Comparison of ENCODE assay signal across 8 cellular contexts in the genomic region with DNA sequence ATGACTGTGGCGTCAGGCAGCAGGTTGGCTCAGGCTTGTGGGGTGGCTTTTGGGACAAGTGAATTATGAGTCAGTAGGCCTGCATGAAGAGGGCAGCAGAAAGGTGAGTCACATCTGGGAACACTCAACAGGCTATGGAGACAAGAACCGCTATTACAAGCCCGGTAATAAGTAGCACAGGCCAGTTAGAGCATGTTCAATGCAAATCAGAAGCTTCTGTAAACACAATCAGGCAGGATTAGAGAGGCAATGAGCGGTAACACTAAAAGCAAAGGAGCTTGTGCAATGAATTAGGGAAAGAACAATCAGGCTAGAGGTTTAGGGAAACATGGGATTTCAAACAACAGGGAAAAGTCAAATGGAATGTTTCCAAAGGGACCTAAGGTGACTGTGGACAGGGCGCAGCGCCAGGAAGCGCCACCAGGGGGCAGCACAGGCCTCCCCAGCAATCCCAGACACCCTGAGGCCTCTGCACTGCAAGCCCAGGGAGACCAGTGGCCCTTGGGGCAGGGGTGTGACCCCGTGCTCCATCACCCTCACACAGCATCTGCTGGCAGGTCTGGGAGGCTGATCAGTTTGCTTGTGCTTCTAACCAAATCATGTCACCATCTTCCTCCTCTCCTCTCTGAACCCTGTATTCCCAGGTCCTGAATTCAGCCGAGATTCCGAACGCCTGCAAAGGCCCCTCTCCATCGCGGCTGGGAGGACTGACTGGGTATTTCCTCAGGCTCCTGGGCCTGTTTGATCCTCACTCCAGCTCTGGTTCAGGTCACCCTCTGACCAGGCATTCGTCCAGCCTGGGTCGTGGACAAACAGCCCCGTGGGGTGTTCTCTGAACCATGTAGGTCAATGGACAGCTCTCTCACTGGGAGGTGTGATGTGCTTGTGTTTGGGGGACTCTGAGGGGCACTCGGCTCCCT. TPM values are rescaled to one million over a fixed set of nuclear protein-coding genes. Genes with fewer than 3 reads are reported as not detected.
A peak's percentile ranks its signal among the peaks of the same experiment; 100 is the strongest.
DNase-seq lines count a peak whose midpoint lies in the region; ATAC-seq and TF ChIP-seq lines count a peak whose summit lies in the region.

No MANE protein-coding gene starts in this region.

- no peak overlapping the region for H2BK15ac ChIP-seq in mesendoderm (replicated peaks; ENCODE audit: low read depth)

- TF ChIP-seq CTCF in activated CD8-positive, alpha-beta T cell treated with anti-CD3 and anti-CD28 coated beads for 36 hours (IDR thresholded peaks at IDR 0.05) = peak; percentile 98

- H2BK120ac ChIP-seq in mesendoderm (ENCODE audit: low read depth, low read length) = no peak overlapping the region

- POLR2A ChIA-PET in activated CD8-positive, alpha-beta T cell treated with anti-CD3 and anti-CD28 coated beads for 36 hours (lab: Charles Lee) = no interaction called here

- H3K4me1 Mint-ChIP-seq in activated CD8-positive, alpha-beta T cell treated with anti-CD3 and anti-CD28 coated beads for 36 hours (ENCODE audit: low read depth) = peaks cover 9% of the 10 kb centered on the region

- no peak overlapping the region for H3K27ac ChIP-seq in mesendoderm (ENCODE audit: low read depth, low read length)

- no peaks in the 10 kb centered on the region for H3K36me3 Mint-ChIP-seq in activated CD8-positive, alpha-beta T cell treated with anti-CD3 and anti-CD28 coated beads for 36 hours (ENCODE audit: low read depth)

- no peaks in the 10 kb centered on the region for H3K79me1 ChIP-seq in mesendoderm (ENCODE audit: low read length)

- H3K9ac ChIP-seq in endocrine pancreas (ENCODE audit: control insufficient read depth, insufficient read depth, low read length) = peak overlapping the region; percentile 19
- no peak overlapping the region for H3K9ac ChIP-seq in mesendoderm (ENCODE audit: low read length)

- no peak overlapping the region for H3K56ac ChIP-seq in mesendoderm (ENCODE audit: low read length)

- no peaks in the 10 kb centered on the region for H3K9me3 Mint-ChIP-seq in activated CD8-positive, alpha-beta T cell treated with anti-CD3 and anti-CD28 coated beads for 36 hours

- no peak overlapping the region for H3K4ac ChIP-seq in mesendoderm (ENCODE audit: low read depth, low read length)

- H3K4me2 ChIP-seq in mesendoderm (ENCODE audit: low read length) = no peak overlapping the region

- H4K5ac ChIP-seq in mesendoderm (ENCODE audit: low read length) = no peak overlapping the region

- H2AK5ac ChIP-seq in mesendoderm (ENCODE audit: low read length) = no peak overlapping the region

- H4K8ac ChIP-seq in mesendoderm (ENCODE audit: low read depth, low read length) = no peak overlapping the region

- no peak overlapping the region for H3K4me3 ChIP-seq in endocrine pancreas (ENCODE audit: control insufficient read depth, insufficient read depth, low read length)
- no peak overlapping the region for H3K4me3 ChIP-seq in mesendoderm (ENCODE audit: low read length)

- H3K4me1 ChIP-seq in endocrine pancreas (ENCODE audit: control insufficient read depth, insufficient read depth, low read length) (no peaks in the 10 kb centered on the region), mesendoderm (ENCODE audit: control insufficient read depth, low read depth, low read length) (no peaks in the 10 kb centered on the region)

- no peak overlapping the region for H3K27ac Mint-ChIP-seq in activated CD8-positive, alpha-beta T cell treated with anti-CD3 and anti-CD28 coated beads for 36 hours

- CTCF ChIA-PET in activated CD8-positive, alpha-beta T cell treated with anti-CD3 and anti-CD28 coated beads for 36 hours (lab: Charles Lee) = interaction anchor here (0.7 to 9.0 kb wide), 25 partner anchors 9 to 275 kb away, joined by 3 to 60 read pairs (median 4); no protein-coding TSS in a partner anchor

- H3K36me3 ChIP-seq in endocrine pancreas (ENCODE audit: control insufficient read depth, insufficient read depth, low read length) (no peaks in the 10 kb centered on the region), mesendoderm (ENCODE audit: control insufficient read depth, insufficient read depth, low read length) (no peaks in the 10 kb centered on the region)

- H3K27me3 Mint-ChIP-seq in activated CD8-positive, alpha-beta T cell treated with anti-CD3 and anti-CD28 coated beads for 36 hours = no peaks in the 10 kb centered on the region

- peak; percentile 68 for ATAC-seq in GM18867 (IDR thresholded peaks at IDR 0.05; ENCODE audit: unreplicated experiment)
- ATAC-seq in HG03280 (IDR thresholded peaks at IDR 0.05; ENCODE audit: unreplicated experiment) = peak; percentile 63
- peak; percentile 78 for ATAC-seq in activated CD8-positive, alpha-beta T cell treated with anti-CD3 and anti-CD28 coated beads for 36 hours

- no peak overlapping the region for H3K4me3 Mint-ChIP-seq in activated CD8-positive, alpha-beta T cell treated with anti-CD3 and anti-CD28 coated beads for 36 hours

- intact Hi-C loops in activated CD8-positive, alpha-beta T cell treated with anti-CD3 and anti-CD28 coated beads for 36 hours (cut with micrococcal nuclease) = loop anchor here (5.0 kb wide), 1 partner anchor 274 kb away; no protein-coding TSS in a partner anchor

- DNase-seq in AG08396 (ENCODE audit: low spot score) (peak; percentile 76), NCI-H748 (lab: John Stamatoyannopoulos, UW; ENCODE audit: unreplicated experiment) (peak; percentile 55), mesendoderm (peak; percentile 81)
- peak; percentile 74 for DNase-seq in activated CD8-positive, alpha-beta T cell treated with anti-CD3 and anti-CD28 coated beads for 36 hours
- peak; percentile 40 for DNase-seq in stimulated activated CD8-positive, alpha-beta memory T cell treated with anti-CD3 and anti-CD28 coated beads, Interleukin-4, amount 100 ng/mL, for 24 hours (ENCODE audit: low read depth)

- H3K18ac ChIP-seq in mesendoderm (ENCODE audit: low read length) = no peak overlapping the region

- H3K79me2 ChIP-seq in mesendoderm (ENCODE audit: control insufficient read depth, insufficient read depth, low read length) = no peaks in the 10 kb centered on the region

- WGBS in mesendoderm (ENCODE audit: extremely low coverage, insufficient coverage, low lambda C conversion rate) = no CpG with 5 or more reads among the region's 17 CpGs

- no peaks in the 10 kb centered on the region for H3K9me3 ChIP-seq in endocrine pancreas (ENCODE audit: control insufficient read depth, low read length)

- H3K23ac ChIP-seq in mesendoderm (ENCODE audit: low read length) = no peak overlapping the region

- no peak overlapping the region for H2BK5ac ChIP-seq in mesendoderm (ENCODE audit: low read length)

- H3K27me3 ChIP-seq in endocrine pancreas (ENCODE audit: control insufficient read depth, insufficient read depth, low read length) (no peaks in the 10 kb centered on the region), mesendoderm (ENCODE audit: insufficient read depth, low read length, poor library complexity) (no peaks in the 10 kb centered on the region)

RNA-seq across cellular contexts. Expression of gene C11orf58, which starts 50.0 kb away (rescaled TPM):
- total RNA-seq in activated CD8-positive, alpha-beta T cell treated with anti-CD3 and anti-CD28 coated beads for 36 hours = 100 to 1,000 TPM; 114 to 133 TPM
- polyA plus RNA-seq in mesendoderm (2013, experiment 1 of 2) = 182 TPM
- polyA plus RNA-seq in mesendoderm (2013, experiment 2 of 2) = 183 TPM
